In genomic region chr1:39145651-39145970, GRCh38 we compare ENCODE assay signal across 16 cellular contexts.
"Had no signal": no experiment of that assay in that cellular context is flagged by ENCODE, and none has a peak within 500 bp of the region (broad histone marks: within the 10 kb centered on the region; RNA-seq: fewer than 3 reads in every experiment).

No MANE protein-coding gene starts in this region.

- H3K4me3 ChIP-seq: breast epithelium, right atrium auricular region had no signal

- H3K36me3 Mint-ChIP-seq: naive thymus-derived CD8-positive, alpha-beta T cell had no signal

- H3K27me3 ChIP-seq: breast epithelium, right atrium auricular region had no signal

- H3K36me3 ChIP-seq: breast epithelium, right atrium auricular region had no signal

- H3K27ac Mint-ChIP-seq: activated CD8-positive, alpha-beta T cell treated with anti-CD3 and anti-CD28 coated beads for 36 hours; effector memory CD8-positive, alpha-beta T cell; naive thymus-derived CD8-positive, alpha-beta T cell; T-helper 17 cell had no signal

- H3K9me3 Mint-ChIP-seq: activated CD8-positive, alpha-beta T cell treated with anti-CD3 and anti-CD28 coated beads for 36 hours; effector memory CD8-positive, alpha-beta T cell; naive thymus-derived CD8-positive, alpha-beta T cell had no signal

- DNase-seq: activated CD4-positive, alpha-beta T cell treated with anti-CD3 and anti-CD28 coated beads for 4 hours; activated CD8-positive, alpha-beta T cell treated with anti-CD3 and anti-CD28 coated beads for 36 hours; activated gamma-delta T cell treated with Interleukin-2 at 50 U/mL for 16 hours; aorta; dermis blood vessel endothelial cell; effector memory CD8-positive, alpha-beta T cell; naive thymus-derived CD8-positive, alpha-beta T cell; occipital lobe; small intestine; stimulated activated CD4-positive, alpha-beta T cell treated with anti-CD3 and anti-CD28 coated beads, Interleukin-4, amount 100 ng/mL, for 4 hours; stimulated activated CD8-positive, alpha-beta memory T cell treated with anti-CD3 and anti-CD28 coated beads, Interleukin-4, amount 100 ng/mL, for 48 hours; stimulated activated naive CD8-positive, alpha-beta T cell treated with anti-CD3 and anti-CD28 coated beads, Interleukin-15, Interleukin-2, amounts not matched to agents 100 U/mL and 50 U/mL, for 24 hours; T-helper 17 cell had no signal

- H3K4me3 Mint-ChIP-seq: activated CD8-positive, alpha-beta T cell treated with anti-CD3 and anti-CD28 coated beads for 36 hours; effector memory CD8-positive, alpha-beta T cell; naive thymus-derived CD8-positive, alpha-beta T cell; T-helper 17 cell had no signal

- H3K27ac ChIP-seq: right atrium auricular region had no signal

- H3K27me3 Mint-ChIP-seq: progenitor cell of endocrine pancreas had no signal

- H3K9me3 ChIP-seq: breast epithelium, right atrium auricular region had no signal

- ATAC-seq: activated CD8-positive, alpha-beta T cell treated with anti-CD3 and anti-CD28 coated beads for 36 hours; effector memory CD8-positive, alpha-beta T cell; naive thymus-derived CD8-positive, alpha-beta T cell; stimulated activated naive CD8-positive, alpha-beta T cell treated with anti-CD3 and anti-CD28 coated beads, Interleukin-15, Interleukin-2, amounts not matched to agents 100 U/mL and 50 U/mL, for 24 hours; T-helper 17 cell had no signal
